In the genomic region with DNA sequence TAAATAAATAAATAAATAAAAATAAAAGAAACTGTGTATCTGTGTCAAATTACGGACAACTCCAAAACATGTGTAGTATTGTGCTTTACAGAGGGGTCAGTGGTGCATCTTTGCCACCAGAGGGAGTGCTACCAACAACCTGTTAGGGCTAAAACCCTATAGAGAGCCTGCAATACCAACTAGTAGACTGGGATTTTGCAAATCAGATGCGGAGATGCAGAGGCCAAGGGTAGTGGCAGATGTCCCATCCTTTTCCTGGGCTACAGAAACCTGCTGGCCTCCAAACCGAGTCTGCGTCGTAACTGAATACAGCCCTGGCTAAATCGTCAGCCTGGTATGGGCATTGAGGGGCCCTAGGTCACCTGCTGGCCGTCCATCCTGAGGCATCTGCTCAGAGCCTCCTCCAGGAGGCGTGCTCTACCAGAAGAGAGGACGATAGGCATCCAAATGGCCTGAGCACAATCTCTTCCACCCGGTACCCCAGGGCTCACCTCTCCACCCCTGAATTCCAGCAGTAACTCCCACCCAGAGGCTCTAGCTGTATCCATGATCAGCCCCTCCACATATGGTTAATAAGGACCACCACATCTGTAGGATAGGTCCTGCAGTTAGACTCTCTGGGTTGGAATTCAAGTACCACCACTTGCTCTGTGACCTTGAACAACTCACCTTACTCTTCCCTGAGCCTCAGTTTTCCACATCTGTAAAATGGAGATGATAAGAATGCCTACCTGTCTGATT, we compare ENCODE assay signal across 8 cellular contexts. TPM values are rescaled to one million over a fixed set of nuclear protein-coding genes. Genes with fewer than 3 reads are reported as not detected.
DNase-seq lines count a peak whose midpoint lies in the region; ATAC-seq, FAIRE-seq and TF ChIP-seq lines count a peak whose summit lies in the region.

No MANE protein-coding gene starts in this region.

- no peaks in the 10 kb centered on the region for H3K79me2 ChIP-seq in keratinocyte (ENCODE audit: control insufficient read depth, insufficient read depth, low read length)

- peak overlapping the region in 7 of 8 donors; percentile 36 to 77 (median 74) for H3K4me3 Mint-ChIP-seq in CD4-positive, alpha-beta memory T cell
- H3K4me3 Mint-ChIP-seq in WTC11, result peak overlapping the region; percentile 56
- no peak overlapping the region for H3K4me3 Mint-ChIP-seq in chondrocyte (ENCODE audit: unreplicated experiment)

- H3K9ac ChIP-seq in keratinocyte (ENCODE audit: control insufficient read depth, extremely low read depth, insufficient read depth, low read length), result no peak overlapping the region

- no peaks in the 10 kb centered on the region for H3K27me3 Mint-ChIP-seq in CD4-positive, alpha-beta memory T cell
- H3K27me3 Mint-ChIP-seq in WTC11 (ENCODE audit: low read depth) (no peaks in the 10 kb centered on the region), chondrocyte (ENCODE audit: low read depth) (no peaks in the 10 kb centered on the region)

- no peaks in the 10 kb centered on the region for H3K9me3 Mint-ChIP-seq in CD4-positive, alpha-beta memory T cell
- H3K9me3 Mint-ChIP-seq in WTC11 (no peaks in the 10 kb centered on the region), chondrocyte (ENCODE audit: low read depth) (no peaks in the 10 kb centered on the region)

- no peaks in the 10 kb centered on the region for H3K36me3 ChIP-seq in CD4-positive, alpha-beta memory T cell (ENCODE audit: insufficient read depth, low read length)
- no peaks in the 10 kb centered on the region for H3K36me3 ChIP-seq in keratinocyte (ENCODE audit: control insufficient read depth in 2 of 2, extremely low read depth in 1 of 2, insufficient read depth in 2 of 2, low read length in 2 of 2)

- TF ChIP-seq CTCF in WTC11 (IDR thresholded peaks at IDR 0.05), result peak; percentile 68
- TF ChIP-seq CTCF in chondrocyte (IDR thresholded peaks at IDR 0.05), result peak; percentile 91
- TF ChIP-seq CTCF in keratinocyte (optimal IDR thresholded peaks at IDR 0.05 in 1 of 3, IDR thresholded peaks at IDR 0.05 in 1 of 3, conservative IDR thresholded peaks at IDR 0.05 in 1 of 3; ENCODE audit: extremely low read depth in 1 of 3, insufficient read depth in 2 of 3, low read length in 3 of 3), result peak; percentile 53 to 83 (median 83)

- H4K20me1 ChIP-seq in keratinocyte (ENCODE audit: control insufficient read depth, extremely low read depth, insufficient read depth, low read length), result no peaks in the 10 kb centered on the region

- H3K4me1 ChIP-seq in CD4-positive, alpha-beta memory T cell (ENCODE audit: insufficient read depth, low read length), result peaks cover 6% of the 10 kb centered on the region
- peaks cover 25% of the 10 kb centered on the region for H3K4me1 ChIP-seq in keratinocyte (ENCODE audit: control insufficient read depth, extremely low read depth, insufficient read depth, low read length)

- H3K27me3 ChIP-seq in CD4-positive, alpha-beta memory T cell (ENCODE audit: insufficient read depth, low read length), result no peaks in the 10 kb centered on the region
- no peaks in the 10 kb centered on the region for H3K27me3 ChIP-seq in keratinocyte (ENCODE audit: control insufficient read depth, extremely low read depth, insufficient read depth, low read length)

- dilution Hi-C loops in keratinocyte (cut with MboI; ENCODE audit: extremely low pct_ligation_motif_present, low sequenced_read_pairs), result no loop called here

- no peak overlapping the region for H3K27ac ChIP-seq in CD4-positive, alpha-beta memory T cell (ENCODE audit: low read depth, low read length)
- H3K27ac ChIP-seq in keratinocyte (ENCODE audit: control insufficient read depth, insufficient read depth, low read length), result peak overlapping the region; percentile 36

- CTCF ChIA-PET in CD4-positive, alpha-beta memory T cell (lab: Charles Lee; ENCODE audit: partially characterized antibody), result interaction anchor here (0.7 to 11.1 kb wide), 19 partner anchors 8 to 172 kb away, joined by 3 to 98 read pairs (median 4); no protein-coding TSS in a partner anchor
- CTCF ChIA-PET in WTC11 (lab: Charles Lee), result interaction anchor here (0.6 to 5.2 kb wide), 13 partner anchors 12 to 280 kb away, joined by 3 to 31 read pairs (median 3); partner anchors contain the start of genes ANKRD2 and AVPI1

- FAIRE-seq in keratinocyte (lab: Jason Lieb, UNC), result peak; percentile 67

- peak overlapping the region; percentile 54 to 88 (median 78) for H3K27ac Mint-ChIP-seq in CD4-positive, alpha-beta memory T cell
- H3K27ac Mint-ChIP-seq in WTC11 (peak overlapping the region; percentile 76), chondrocyte (ENCODE audit: unreplicated experiment) (no peak overlapping the region)

- DNase-seq in CD4-positive, alpha-beta memory T cell, result peak; percentile 74 to 78 (median 77)
- DNase-seq in NCI-H345 (lab: John Stamatoyannopoulos, UW) (peak; percentile 62), WTC11 (ENCODE audit: low spot score) (peak; percentile 78), chondrocyte (ENCODE audit: low spot score) (no peak), keratinocyte (ENCODE audit: low read depth, low spot score) (no peak)
- DNase-seq in stimulated activated CD4-positive, alpha-beta T cell treated with anti-CD3 and anti-CD28 coated beads, Interleukin-4, amount 100 ng/mL, for 4 hours, result peak; percentile 43 to 64

- intact Hi-C loops in CD4-positive, alpha-beta memory T cell (cut with micrococcal nuclease), result loop anchor here (1.0 to 5.0 kb wide), 7 partner anchors 12 to 146 kb away; partner anchors contain the start of genes EXOSC1, MMS19, PGAM1 and UBTD1

- peak overlapping the region; percentile 12 for H3K4me2 ChIP-seq in keratinocyte (ENCODE audit: control insufficient read depth, extremely low read depth, insufficient read depth, low read depth, low read length)

- POLR2A ChIA-PET in CD4-positive, alpha-beta memory T cell (lab: Charles Lee; ENCODE audit: partially characterized antibody), result interaction anchor here (1.0 to 1.6 kb wide), 2 partner anchors 38 to 88 kb away, joined by 3 to 4 read pairs; partner anchors contain the start of gene FRAT1
- POLR2A ChIA-PET in WTC11 (lab: Charles Lee), result no interaction called here

- no peaks in the 10 kb centered on the region for H3K9me3 ChIP-seq in CD4-positive, alpha-beta memory T cell (ENCODE audit: control insufficient read depth in 1 of 2, low read length in 2 of 2)
- H3K9me3 ChIP-seq in keratinocyte (ENCODE audit: control insufficient read depth, low read depth, low read length), result no peaks in the 10 kb centered on the region

- peaks cover 3 to 12% (median 9%) of the 10 kb centered on the region in 4 donors for H3K4me1 Mint-ChIP-seq in CD4-positive, alpha-beta memory T cell
- H3K4me1 Mint-ChIP-seq in WTC11, result peaks cover 3% of the 10 kb centered on the region; the same call in 1 of the 2 replicates
- peaks cover 6% of the 10 kb centered on the region for H3K4me1 Mint-ChIP-seq in chondrocyte (ENCODE audit: low read depth)

- peak overlapping the region; percentile 35 to 48 for H3K4me3 ChIP-seq in CD4-positive, alpha-beta memory T cell (ENCODE audit: low read length in 2 of 2)
- H3K4me3 ChIP-seq in keratinocyte (ENCODE audit: control insufficient read depth in 2 of 3, extremely low read depth in 1 of 3, insufficient read depth in 2 of 3, low read depth in 1 of 3, low read length in 3 of 3), result no peak overlapping the region

- ATAC-seq in GM19328 (IDR thresholded peaks at IDR 0.05; ENCODE audit: unreplicated experiment), result peak; percentile 94
- ATAC-seq in HG03354 (IDR thresholded peaks at IDR 0.05; ENCODE audit: poor library complexity, severe bottlenecking, unreplicated experiment), result peak; percentile 96
- peak; percentile 98 for ATAC-seq in WTC11

- H2AFZ ChIP-seq in keratinocyte (ENCODE audit: control insufficient read depth, low read length), result no peak overlapping the region

- H3K36me3 Mint-ChIP-seq in CD4-positive, alpha-beta memory T cell, result no peaks in the 10 kb centered on the region
- no peaks in the 10 kb centered on the region for H3K36me3 Mint-ChIP-seq in WTC11
- H3K36me3 Mint-ChIP-seq in chondrocyte (ENCODE audit: low read depth), result no peaks in the 10 kb centered on the region

- H3K9me1 ChIP-seq in keratinocyte (ENCODE audit: control insufficient read depth, extremely low read depth, insufficient read depth, low read length), result no peaks in the 10 kb centered on the region

RNA-seq across cellular contexts. Expression of gene RRP12, which starts 6.2 kb away (rescaled TPM):
- total RNA-seq in CD4-positive, alpha-beta memory T cell, result 10 to 100 TPM; 18.2 to 20.0 TPM
- 1 to 10 TPM; 6.3 to 7.7 TPM for polyA plus RNA-seq in CD4-positive, alpha-beta memory T cell
- 44.9 to 56.6 TPM (median 45.6 TPM) in 3 replicates for total RNA-seq in WTC11 (2021)
- 22.1 to 42.8 TPM (median 28.3 TPM) in 3 replicates for total RNA-seq in chondrocyte
- 11.1 to 17.5 TPM (median 14.8 TPM) in 3 replicates for polyA plus RNA-seq in keratinocyte
- polyA plus RNA-seq in keratinocyte (2011; ENCODE audit: low read depth), result 17.3 TPM
- 9.2 and 13.1 TPM in 2 replicates for polyA plus RNA-seq in keratinocyte (2011; cell fraction: cytosol; rRNA removed)
- 40.7 and 46.4 TPM in 2 replicates for polyA plus RNA-seq in keratinocyte (2011; cell fraction: nucleus; rRNA removed)
- polyA plus RNA-seq in keratinocyte (2012; ENCODE audit: low replicate concordance), result 26.2 and 30.9 TPM in 2 replicates
- 26.6 to 62.6 TPM (median 29.1 TPM) in 3 replicates for polyA minus RNA-seq in keratinocyte
- 14.2 TPM for polyA minus RNA-seq in keratinocyte (2011; cell fraction: cytosol; rRNA and poly(A)+ RNA removed)
- polyA minus RNA-seq in keratinocyte (2011; cell fraction: nucleus; rRNA and poly(A)+ RNA removed), result 42.5 and 48.5 TPM in 2 replicates

RNA-seq across cellular contexts. Expression of gene PGAM1, which starts 18.6 kb away (rescaled TPM):
- total RNA-seq in CD4-positive, alpha-beta memory T cell, result 100 to 1,000 TPM in 1 of 2 experiments, 10 to 100 TPM in 1; 95.7 to 102 TPM
- polyA plus RNA-seq in CD4-positive, alpha-beta memory T cell, result 100 to 1,000 TPM; 300 to 371 TPM
- total RNA-seq in WTC11 (2021) (833 to 990 TPM (median 989 TPM) in 3 replicates), chondrocyte (304 to 334 TPM (median 324 TPM) in 3 replicates)
- 602 to 706 TPM (median 624 TPM) in 3 replicates for polyA plus RNA-seq in keratinocyte
- polyA plus RNA-seq in keratinocyte (2011; ENCODE audit: low read depth), result 145 TPM
- polyA plus RNA-seq in keratinocyte (2011; cell fraction: cytosol; rRNA removed), result 616 and 687 TPM in 2 replicates
- polyA plus RNA-seq in keratinocyte (2011; cell fraction: nucleus; rRNA removed), result 358 and 405 TPM in 2 replicates
- 340 and 522 TPM in 2 replicates for polyA plus RNA-seq in keratinocyte (2012; ENCODE audit: low replicate concordance)
- 481 to 636 TPM (median 493 TPM) in 3 replicates for polyA minus RNA-seq in keratinocyte
- polyA minus RNA-seq in keratinocyte (2011; cell fraction: cytosol; rRNA and poly(A)+ RNA removed), result 499 TPM
- 169 and 188 TPM in 2 replicates for polyA minus RNA-seq in keratinocyte (2011; cell fraction: nucleus; rRNA and poly(A)+ RNA removed)

RNA-seq across cellular contexts. Expression of gene EXOSC1, which starts 38.4 kb away (rescaled TPM):
- 10 to 100 TPM; 60.6 to 62.7 TPM for total RNA-seq in CD4-positive, alpha-beta memory T cell
- polyA plus RNA-seq in CD4-positive, alpha-beta memory T cell, result 10 to 100 TPM; 93.3 to 93.7 TPM
- total RNA-seq in WTC11 (2021) (48.4 to 53.7 TPM (median 50.0 TPM) in 3 replicates), chondrocyte (28.6 to 41.2 TPM (median 28.7 TPM) in 3 replicates)
- polyA plus RNA-seq in keratinocyte, result 40.9 to 45.7 TPM (median 42.9 TPM) in 3 replicates
- 13.2 TPM for polyA plus RNA-seq in keratinocyte (2011; ENCODE audit: low read depth)
- polyA plus RNA-seq in keratinocyte (2011; cell fraction: cytosol; rRNA removed), result 37.0 and 46.2 TPM in 2 replicates
- 30.4 and 33.5 TPM in 2 replicates for polyA plus RNA-seq in keratinocyte (2011; cell fraction: nucleus; rRNA removed)
- polyA plus RNA-seq in keratinocyte (2012; ENCODE audit: low replicate concordance), result 35.8 and 41.0 TPM in 2 replicates
- 18.1 to 36.1 TPM (median 24.5 TPM) in 3 replicates for polyA minus RNA-seq in keratinocyte
- 12.9 TPM for polyA minus RNA-seq in keratinocyte (2011; cell fraction: cytosol; rRNA and poly(A)+ RNA removed)
- polyA minus RNA-seq in keratinocyte (2011; cell fraction: nucleus; rRNA and poly(A)+ RNA removed), result 6.2 and 6.6 TPM in 2 replicates

RNA-seq across cellular contexts. Expression of gene ZDHHC16, which starts 38.6 kb away (rescaled TPM):
- total RNA-seq in CD4-positive, alpha-beta memory T cell, result 10 to 100 TPM; 29.6 to 29.7 TPM
- polyA plus RNA-seq in CD4-positive, alpha-beta memory T cell, result 10 to 100 TPM; 33.9 to 52.1 TPM
- total RNA-seq in WTC11 (2021) (39.6 to 44.4 TPM (median 44.0 TPM) in 3 replicates), chondrocyte (50.4 to 64.8 TPM (median 53.0 TPM) in 3 replicates)
- 63.3 to 77.6 TPM (median 67.8 TPM) in 3 replicates for polyA plus RNA-seq in keratinocyte
- polyA plus RNA-seq in keratinocyte (2011; ENCODE audit: low read depth), result 25.8 TPM
- 64.0 and 68.6 TPM in 2 replicates for polyA plus RNA-seq in keratinocyte (2011; cell fraction: cytosol; rRNA removed)
- polyA plus RNA-seq in keratinocyte (2011; cell fraction: nucleus; rRNA removed), result 49.2 and 49.4 TPM in 2 replicates
- polyA plus RNA-seq in keratinocyte (2012; ENCODE audit: low replicate concordance), result 15.5 and 52.4 TPM in 2 replicates
- 109 to 143 TPM (median 132 TPM) in 3 replicates for polyA minus RNA-seq in keratinocyte
- polyA minus RNA-seq in keratinocyte (2011; cell fraction: cytosol; rRNA and poly(A)+ RNA removed), result 46.6 TPM
- polyA minus RNA-seq in keratinocyte (2011; cell fraction: nucleus; rRNA and poly(A)+ RNA removed), result 22.8 and 27.0 TPM in 2 replicates

Comparison
In these comparisons a context has a peak if more than half of its experiments do, and no peak if none do; other contexts are left out.
1. DNase-seq: peak in CD4-positive, alpha-beta memory T cell (5 of 5), NCI-H345 (single experiment), WTC11 (single experiment) and stimulated activated CD4-positive, alpha-beta T cell treated with anti-CD3 and anti-CD28 coated beads, Interleukin-4, amount 100 ng/mL, for 4 hours (2 of 2); none in chondrocyte (single experiment) and keratinocyte (single experiment).
2. H3K4me3 ChIP-seq: peak in CD4-positive, alpha-beta memory T cell (2 of 2); none in keratinocyte (0 of 3).
3. Peak in every context shown above with its lines, with median percentiles within 50 percentile points of each other: ATAC-seq and CTCF ChIP-seq.